Comparison of ENCODE assay signal across 8 cellular contexts in genomic region chr22:30754971-30755759, GRCh38.
DNase-seq lines count a peak whose midpoint lies in the region; ATAC-seq and TF ChIP-seq lines count a peak whose summit lies in the region.

No MANE protein-coding gene starts in this region.

- H3K27me3 ChIP-seq in Caco-2 (replicated peaks; ENCODE audit: control insufficient read depth, insufficient read depth, low read length) (no peaks in the 10 kb centered on the region), OCI-LY3 (ENCODE audit: low read depth, low read length) (peaks cover 6% of the 10 kb centered on the region; the same call in 1 of the 2 replicates), parathyroid adenoma (ENCODE audit: control insufficient read depth, insufficient read depth, low read length) (no peaks in the 10 kb centered on the region)

- peak; percentile 22 to 83 for TF ChIP-seq CTCF in Caco-2 (IDR thresholded peaks at IDR 0.05; ENCODE audit: insufficient read depth in 1 of 2, low read depth in 1 of 2, low read length in 1 of 2, severe bottlenecking in 1 of 2, unreplicated experiment in 1 of 2)
- TF ChIP-seq CTCF in OCI-LY3 (IDR thresholded peaks at IDR 0.05; ENCODE audit: low read depth, low read length) = peak; percentile 95
- peak; percentile 31 for TF ChIP-seq CTCF in parathyroid adenoma (IDR thresholded peaks at IDR 0.05)

- H3K9ac ChIP-seq in OCI-LY3 (ENCODE audit: low read length) (no peak overlapping the region), parathyroid adenoma (no peak overlapping the region)

- BruUV-seq in Caco-2 (replicated peaks; lab: Mats Ljungman, UMichigan) = no TSS peak

- H3K27ac Mint-ChIP-seq in Caco-2 (ENCODE audit: unreplicated experiment) = no peak overlapping the region

- POLR2A ChIA-PET in Caco-2 (lab: Charles Lee) = no interaction called here

- CTCF ChIA-PET in Caco-2 (lab: Charles Lee) = interaction anchor here (0.6 to 7.1 kb wide), 11 partner anchors 12 to 200 kb away, joined by 3 to 94 read pairs (median 3); partner anchors contain the start of genes DUSP18, OSBP2, SLC35E4 and TCN2

- no peak overlapping the region for H3K4me3 Mint-ChIP-seq in Caco-2 (ENCODE audit: unreplicated experiment)

- H3K4me3 ChIP-seq in Caco-2 (ENCODE audit: low read depth, low read length) = no peak overlapping the region
- H3K4me3 ChIP-seq in OCI-LY3 (ENCODE audit: low read length) = no peak overlapping the region
- H3K4me3 ChIP-seq in parathyroid adenoma (ENCODE audit: low read depth, low read length) = no peak overlapping the region

- DNase-seq in Caco-2 (peak; percentile 69 to 71), HK-2 (ENCODE audit: unreplicated experiment) (peak; percentile 39), germinal center (ENCODE audit: low spot score) (peak; percentile 18)
- DNase-seq in activated effector memory CD4-positive, alpha-beta T cell treated with Interleukin-2 at 50 U/mL for 16 hours = peak; percentile 12

- H3K4me2 ChIP-seq in OCI-LY3 (ENCODE audit: low read length) = no peak overlapping the region
- no peak overlapping the region for H3K4me2 ChIP-seq in parathyroid adenoma (ENCODE audit: low read length)

- H3K4me1 ChIP-seq in Caco-2 (no peaks in the 10 kb centered on the region), OCI-LY3 (ENCODE audit: low read length) (no peaks in the 10 kb centered on the region), parathyroid adenoma (no peaks in the 10 kb centered on the region)

- no peaks in the 10 kb centered on the region for H4K20me1 ChIP-seq in OCI-LY3 (ENCODE audit: insufficient read depth, low read length)

- intact Hi-C loops in Caco-2 (cut with micrococcal nuclease; ENCODE audit: unreplicated experiment) = loop anchor here (1.0 to 10.0 kb wide), 2 partner anchors 121 to 310 kb away; no protein-coding TSS in a partner anchor

- peaks cover 8% of the 10 kb centered on the region for H3K27me3 Mint-ChIP-seq in Caco-2 (ENCODE audit: insufficient read depth, unreplicated experiment)

- H3K36me3 Mint-ChIP-seq in Caco-2 (ENCODE audit: insufficient read depth, unreplicated experiment) = no peaks in the 10 kb centered on the region

- no peaks in the 10 kb centered on the region for H3K9me3 Mint-ChIP-seq in Caco-2 (ENCODE audit: unreplicated experiment)

- H3K27ac ChIP-seq in OCI-LY3 (ENCODE audit: low read length) = no peak overlapping the region
- no peak overlapping the region for H3K27ac ChIP-seq in parathyroid adenoma

- H3K9me3 ChIP-seq in Caco-2 = no peaks in the 10 kb centered on the region
- no peaks in the 10 kb centered on the region for H3K9me3 ChIP-seq in OCI-LY3 (ENCODE audit: insufficient read depth, low read length)
- H3K9me3 ChIP-seq in parathyroid adenoma (ENCODE audit: control insufficient read depth, low read length) = no peaks in the 10 kb centered on the region

- peaks cover 6% of the 10 kb centered on the region for H3K4me1 Mint-ChIP-seq in Caco-2 (ENCODE audit: low read depth, unreplicated experiment)

- H3K79me2 ChIP-seq in OCI-LY3 (ENCODE audit: low read length) (no peaks in the 10 kb centered on the region), parathyroid adenoma (no peaks in the 10 kb centered on the region)

- H2AFZ ChIP-seq in OCI-LY3 (ENCODE audit: low read depth, low read length) = peak overlapping the region; percentile 59
- no peak overlapping the region for H2AFZ ChIP-seq in parathyroid adenoma

- H3K36me3 ChIP-seq in Caco-2 (ENCODE audit: control insufficient read depth, insufficient read depth, low read length) (no peaks in the 10 kb centered on the region), OCI-LY3 (replicated peaks; ENCODE audit: low read depth, low read length) (peaks cover 4% of the 10 kb centered on the region), parathyroid adenoma (ENCODE audit: control insufficient read depth, insufficient read depth, low read length) (no peaks in the 10 kb centered on the region)

- ATAC-seq in GM21786 (IDR thresholded peaks at IDR 0.05; ENCODE audit: unreplicated experiment) = no peak
- ATAC-seq in HG03196 (IDR thresholded peaks at IDR 0.05; ENCODE audit: unreplicated experiment) = no peak

Comparison
In these comparisons a context has a peak if more than half of its experiments do, and no peak if none do; other contexts are left out.
1. DNase-seq: peak in every context shown above with its lines; median percentile 70 in Caco-2; 39 in HK-2; 18 in germinal center; 12 in activated effector memory CD4-positive, alpha-beta T cell treated with Interleukin-2 at 50 U/mL for 16 hours.
2. CTCF ChIP-seq: peak in every context shown above with its lines; median percentile 95 in OCI-LY3; 52 in Caco-2; 31 in parathyroid adenoma.